ENCODE assay signal across 8 cellular contexts in the genomic region with DNA sequence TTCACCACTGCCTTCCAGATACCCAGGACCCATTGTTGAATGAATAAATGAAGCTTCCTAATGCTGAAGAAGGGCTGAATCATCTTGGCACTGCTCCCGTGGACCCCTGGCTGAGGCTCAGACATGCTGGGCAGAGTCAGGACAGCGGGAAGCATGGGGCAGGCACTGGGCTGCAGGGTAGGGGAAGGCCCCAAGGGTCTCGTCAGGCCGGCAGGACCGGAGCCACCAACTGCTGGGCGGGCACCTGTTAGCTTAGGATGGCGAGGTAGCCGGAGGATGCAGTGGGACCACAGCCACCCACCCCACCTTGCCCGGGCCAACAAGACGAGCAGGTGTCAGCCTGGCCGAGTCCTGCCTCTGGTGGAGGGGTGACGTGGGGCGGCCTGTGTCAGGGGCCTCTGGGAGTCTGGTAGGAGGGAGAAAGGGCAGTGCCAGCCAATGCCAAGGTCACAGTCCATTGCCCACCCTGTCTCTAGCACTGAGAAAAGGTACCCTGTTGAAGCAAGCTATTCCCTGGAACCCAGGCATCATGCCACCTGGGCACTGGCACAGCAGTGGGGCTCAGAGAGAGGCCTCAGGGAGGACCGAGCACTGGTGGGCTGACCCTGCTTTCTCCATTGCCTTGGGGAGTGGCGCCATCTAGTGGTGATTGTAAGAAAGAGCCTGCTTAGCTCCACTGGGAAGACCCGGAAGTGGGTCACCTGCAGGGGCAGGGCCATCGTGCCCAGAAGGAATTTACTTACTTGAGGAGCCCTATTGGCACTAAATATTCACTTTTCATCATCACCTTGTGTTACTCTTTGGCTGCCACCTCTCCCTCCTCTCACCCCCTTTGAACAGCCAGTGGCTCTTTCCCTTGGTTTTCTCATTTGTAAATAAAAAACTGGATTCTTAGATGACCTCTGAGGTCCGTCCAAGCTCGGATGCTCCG.
DNase-seq lines count a peak whose midpoint lies in the region; ATAC-seq and TF ChIP-seq lines count a peak whose summit lies in the region.

No MANE protein-coding gene starts in this region.

- peak; percentile 94 for DNase-seq in DMS53 treated with DMSO at 0.1 percent for 48 hours (lab: John Stamatoyannopoulos, UW; ENCODE audit: unreplicated experiment)
- DNase-seq in NCI-H2171 treated with DMSO at 0.1 percent for 48 hours (lab: John Stamatoyannopoulos, UW), result peak; percentile 86
- peak; percentile 79 to 95 for DNase-seq in T47D (ENCODE audit: low read depth in 1 of 2, low spot score in 1 of 2)
- DNase-seq in islet precursor cell, result peak; percentile 96
- peak; percentile 52 to 61 for DNase-seq in stimulated activated CD4-positive, alpha-beta T cell treated with anti-CD3 and anti-CD28 coated beads, Interleukin-15, amount 100 ng/mL, for 1 hour (ENCODE audit: low read depth in 1 of 2, low spot score in 1 of 2)

- TF ChIP-seq CTCF in VCaP (conservative IDR thresholded peaks at IDR 0.05), result peak; percentile 96

- in situ Hi-C loops in T47D (cut with HindIII; ENCODE audit: low pct_unique_long_range_greater_than_20kb, low sequenced_read_pairs), result no loop called here

- no peak overlapping the region; the same call in 1 of the 2 replicates for H3K27ac ChIP-seq in VCaP

- ATAC-seq in HG02852 (IDR thresholded peaks at IDR 0.05; ENCODE audit: unreplicated experiment), result peak; percentile 75
- no peak for ATAC-seq in HG03571 (IDR thresholded peaks at IDR 0.05; ENCODE audit: unreplicated experiment)
